10 cellular contexts compared by ENCODE assay signal in the genomic region with DNA sequence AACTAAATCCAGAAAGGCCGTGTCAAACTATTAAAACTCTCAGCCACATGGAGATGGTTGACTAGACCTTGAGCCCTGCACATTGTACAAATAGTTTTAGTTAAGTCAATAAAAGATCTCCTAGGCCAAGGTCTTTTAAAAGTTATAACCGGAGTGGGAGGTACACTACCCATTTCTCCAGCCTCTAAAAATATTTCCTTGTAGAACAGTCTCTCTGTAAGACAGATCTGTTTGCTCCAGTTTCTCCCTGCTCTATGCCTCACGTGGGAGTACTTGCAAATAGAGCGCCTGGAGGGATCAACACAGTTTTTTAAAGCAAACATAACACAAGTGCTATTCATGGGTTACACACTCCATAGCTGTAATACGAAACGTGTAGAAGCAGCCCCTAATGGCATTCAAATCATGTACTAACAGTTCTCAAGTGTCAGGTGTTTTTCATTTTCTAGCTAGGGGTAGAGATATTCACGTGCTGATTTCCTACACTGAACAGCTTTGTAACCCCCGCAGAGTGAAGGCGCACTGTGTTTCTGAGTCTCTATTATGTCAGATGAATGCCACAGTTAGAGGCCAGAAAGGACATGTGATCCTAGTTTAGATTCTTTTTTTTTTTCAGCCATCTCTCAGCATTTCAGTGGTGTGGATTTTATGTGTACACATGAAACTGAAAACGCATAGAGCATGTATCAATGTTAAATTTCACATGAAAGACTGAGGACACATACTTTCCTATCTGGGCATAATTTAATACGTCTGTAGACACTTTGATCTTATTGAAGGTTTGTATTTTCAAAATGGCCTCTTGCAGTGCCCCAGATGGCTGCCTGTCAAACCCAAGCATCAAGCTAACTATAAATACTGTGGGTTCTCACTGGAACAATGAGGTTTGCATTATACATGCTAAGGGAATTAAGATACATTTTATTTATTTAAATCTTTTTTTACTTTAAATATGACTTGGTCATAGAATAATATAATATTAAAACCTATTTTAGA.
DNase-seq lines count a peak whose midpoint lies in the region; ATAC-seq and FAIRE-seq lines count a peak whose summit lies in the region.
"Had no signal": no experiment of that assay in that cellular context is flagged by ENCODE, and none has a peak within 500 bp of the region (broad histone marks: within the 10 kb centered on the region; RNA-seq: fewer than 3 reads in every experiment).

No MANE protein-coding gene starts in this region.

- no peak for FAIRE-seq in HTR-8/SVneo (lab: Jason Lieb, UNC)
- FAIRE-seq: colon had no signal

- ATAC-seq in memory B cell (ENCODE audit: low read depth) (no peak), HG03378 (IDR thresholded peaks at IDR 0.05; ENCODE audit: unreplicated experiment) (no peak), HG03039 (IDR thresholded peaks at IDR 0.05; ENCODE audit: unreplicated experiment) (no peak)
- ATAC-seq: activated CD4-positive, alpha-beta T cell treated with anti-CD3 and anti-CD28 coated beads for 36 hours had no signal

- H3K27me3 Mint-ChIP-seq in memory B cell, result peaks cover 2% of the 10 kb centered on the region
- H3K27me3 Mint-ChIP-seq: activated CD4-positive, alpha-beta T cell treated with anti-CD3 and anti-CD28 coated beads for 36 hours had no signal

- DNase-seq in Ammon's horn (ENCODE audit: low spot score) (peak; percentile 50), NCI-H187 treated with DMSO at 0.1 percent for 48 hours (lab: John Stamatoyannopoulos, UW) (peak; percentile 98), brain pericyte (ENCODE audit: low read depth, low spot score) (peak; percentile 64), memory B cell (ENCODE audit: low spot score in 2 of 2) (no peak), cortex of kidney (lab: John Stamatoyannopoulos, UW) (no peak), HTR-8/SVneo (ENCODE audit: insufficient read length, low spot score) (no peak)
- DNase-seq: activated CD4-positive, alpha-beta T cell treated with anti-CD3 and anti-CD28 coated beads for 36 hours had no signal

- no peaks in the 10 kb centered on the region for H3K9me3 Mint-ChIP-seq in memory B cell

- H3K4me3 Mint-ChIP-seq in memory B cell, result no peak overlapping the region
- H3K4me3 Mint-ChIP-seq: activated CD4-positive, alpha-beta T cell treated with anti-CD3 and anti-CD28 coated beads for 36 hours had no signal

- no peaks in the 10 kb centered on the region for H3K36me3 Mint-ChIP-seq in memory B cell

- H3K4me1 Mint-ChIP-seq in memory B cell, result no peaks in the 10 kb centered on the region
- H3K4me1 Mint-ChIP-seq: activated CD4-positive, alpha-beta T cell treated with anti-CD3 and anti-CD28 coated beads for 36 hours had no signal

- peak overlapping the region; percentile 41 for H3K27ac Mint-ChIP-seq in memory B cell
- H3K27ac Mint-ChIP-seq: activated CD4-positive, alpha-beta T cell treated with anti-CD3 and anti-CD28 coated beads for 36 hours had no signal

Comparison
In these comparisons a context has a peak if more than half of its experiments do, and no peak if none do; other contexts are left out.
1. DNase-seq: peak in Ammon's horn (single experiment), NCI-H187 treated with DMSO at 0.1 percent for 48 hours (single experiment) and brain pericyte (single experiment); none in memory B cell (0 of 2), cortex of kidney (single experiment) and HTR-8/SVneo (single experiment).